23 cellular contexts compared by ENCODE assay signal in the genomic region with DNA sequence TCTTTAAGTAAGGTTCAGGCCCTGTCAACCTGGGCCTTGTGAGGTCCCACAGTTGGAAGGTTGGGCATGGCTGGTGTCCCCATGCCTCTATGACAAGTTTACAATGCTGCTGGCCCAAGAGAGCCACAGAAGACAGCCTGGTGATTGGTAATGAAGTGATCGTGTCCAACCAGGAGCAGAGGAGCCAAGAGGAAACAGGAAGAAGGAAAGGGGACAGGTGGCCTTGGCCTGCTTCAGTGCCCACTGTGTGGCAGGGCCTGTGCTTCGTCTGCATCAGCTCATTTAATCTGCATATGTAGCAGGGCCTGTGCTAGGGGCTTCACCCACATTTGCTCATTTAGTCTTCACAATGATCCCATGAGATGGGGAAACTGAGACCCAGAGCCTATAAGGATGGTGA. TPM values are rescaled to one million over a fixed set of nuclear protein-coding genes. Genes with fewer than 3 reads are reported as not detected.
A peak's percentile ranks its signal among the peaks of the same experiment; 100 is the strongest.
DNase-seq lines count a peak whose midpoint lies in the region; ATAC-seq, FAIRE-seq and TF ChIP-seq lines count a peak whose summit lies in the region.
"Had no signal": no experiment of that assay in that cellular context is flagged by ENCODE, and none has a peak within 500 bp of the region (broad histone marks: within the 10 kb centered on the region; RNA-seq: fewer than 3 reads in every experiment).

No MANE protein-coding gene starts in this region.

- H4K5ac ChIP-seq in H1 (ENCODE audit: insufficient read length, low read depth, low read length): no peak overlapping the region

- TF ChIP-seq CTCF in bronchial epithelial cell (IDR thresholded peaks at IDR 0.05; ENCODE audit: insufficient read depth, low read length, severe bottlenecking) (no peak), H1 (IDR thresholded peaks at IDR 0.05; ENCODE audit: control extremely low read depth in 1 of 3, insufficient read depth in 1 of 3, low read depth in 1 of 3, low read length in 3 of 3) (no peak), uterus (IDR thresholded peaks at IDR 0.05) (no peak)

- no peaks in the 10 kb centered on the region for H3K27me3 Mint-ChIP-seq in activated CD4-positive, alpha-beta memory T cell treated with anti-CD3 and anti-CD28 coated beads, Interleukin-2, amount 10 ng/mL, durations not matched to agents 7 days and 5 days
- H3K27me3 Mint-ChIP-seq: CD4-positive, CD25-positive, alpha-beta regulatory T cell had no signal

- no peaks in the 10 kb centered on the region for H3K9me3 Mint-ChIP-seq in activated CD4-positive, alpha-beta memory T cell treated with anti-CD3 and anti-CD28 coated beads, Interleukin-2, amount 10 ng/mL, durations not matched to agents 7 days and 5 days
- H3K9me3 Mint-ChIP-seq: CD8-positive, alpha-beta T cell had no signal

- H3K4me1 ChIP-seq in H1 (replicated peaks in 1 of 4; ENCODE audit: control insufficient read depth in 3 of 4, insufficient read depth in 4 of 4, low read length in 3 of 4) (no peaks in the 10 kb centered on the region), uterus (peaks cover 4 to 5% of the 10 kb centered on the region in 2 donors)
- H3K4me1 ChIP-seq: BLaER1, Caco-2 had no signal

- H3K27me3 ChIP-seq in bronchial epithelial cell (ENCODE audit: control insufficient read depth, insufficient read depth, low read length): no peaks in the 10 kb centered on the region
- H3K27me3 ChIP-seq in H1 (replicated peaks in 1 of 4; ENCODE audit: control insufficient read depth in 3 of 4, extremely low read depth in 1 of 4, insufficient read depth in 3 of 4, low read length in 3 of 4): no peaks in the 10 kb centered on the region; a peak in 1 of 7 replicates
- H3K27me3 ChIP-seq in uterus: no peaks in the 10 kb centered on the region
- H3K27me3 ChIP-seq: BLaER1 had no signal

- no peak overlapping the region for H3K27ac ChIP-seq in H1 (ENCODE audit: low read depth, low read length)
- H3K27ac ChIP-seq in uterus: peak overlapping the region; percentile 76 to 80
- H3K27ac ChIP-seq: 22Rv1, BLaER1, C4-2B had no signal

- no peak overlapping the region for H4K91ac ChIP-seq in H1 (replicated peaks; ENCODE audit: insufficient read length, low read length)

- no peak overlapping the region for H3K4me3 ChIP-seq in bronchial epithelial cell (ENCODE audit: low read depth, low read length)
- no peak overlapping the region for H3K4me3 ChIP-seq in H1 (ENCODE audit: extremely low read depth in 1 of 4, insufficient read depth in 2 of 4, low read depth in 3 of 4, low read length in 4 of 4)
- no peak overlapping the region for H3K4me3 ChIP-seq in uterus
- H3K4me3 ChIP-seq: BLaER1 had no signal

- H3K79me2 ChIP-seq in H1 (ENCODE audit: control insufficient read depth in 1 of 2, insufficient read depth in 2 of 2, low read length in 2 of 2): no peaks in the 10 kb centered on the region

- H2AK5ac ChIP-seq in H1 (ENCODE audit: low read depth, low read length): peak overlapping the region; percentile 17; the same call in 1 of the 2 replicates

- no peaks in the 10 kb centered on the region for H3K79me1 ChIP-seq in H1 (ENCODE audit: low read depth, low read length)

- TF ChIP-seq EP300 in H1 (IDR thresholded peaks at IDR 0.05; ENCODE audit: borderline replicate concordance in 1 of 2, low read depth in 2 of 2, low read length in 2 of 2): no peak

- CTCF ChIA-PET in H1 (lab: Charles Lee; ENCODE audit: partially characterized antibody): interaction anchor here (0.6 to 1.5 kb wide), 4 partner anchors 14 to 393 kb away, joined by 3 read pairs; no protein-coding TSS in a partner anchor
- CTCF ChIA-PET in activated CD4-positive, alpha-beta memory T cell treated with anti-CD3 and anti-CD28 coated beads, Interleukin-2, amount 10 ng/mL, durations not matched to agents 7 days and 5 days (lab: Charles Lee): no interaction called here

- no peaks in the 10 kb centered on the region for H3K36me3 ChIP-seq in bronchial epithelial cell (ENCODE audit: control insufficient read depth, insufficient read depth, low read length)
- H3K36me3 ChIP-seq in H1 (ENCODE audit: control insufficient read depth in 2 of 4, insufficient read depth in 4 of 4, low read length in 3 of 4): no peaks in the 10 kb centered on the region
- H3K36me3 ChIP-seq in uterus: no peaks in the 10 kb centered on the region
- H3K36me3 ChIP-seq: BLaER1 had no signal

- no peaks in the 10 kb centered on the region for H3K9me3 ChIP-seq in H1 (ENCODE audit: insufficient read depth in 2 of 2, low read depth in 1 of 2, low read length in 1 of 2)
- H3K9me3 ChIP-seq in uterus: no peaks in the 10 kb centered on the region
- H3K9me3 ChIP-seq: BLaER1, Caco-2 had no signal

- no peaks in the 10 kb centered on the region for H3K4me1 Mint-ChIP-seq in activated CD4-positive, alpha-beta memory T cell treated with anti-CD3 and anti-CD28 coated beads, Interleukin-2, amount 10 ng/mL, durations not matched to agents 7 days and 5 days
- H3K4me1 Mint-ChIP-seq: B cell; CD4-positive, CD25-positive, alpha-beta regulatory T cell had no signal

- H3K36me3 Mint-ChIP-seq in activated CD4-positive, alpha-beta memory T cell treated with anti-CD3 and anti-CD28 coated beads, Interleukin-2, amount 10 ng/mL, durations not matched to agents 7 days and 5 days (ENCODE audit: low read depth): no peaks in the 10 kb centered on the region
- H3K36me3 Mint-ChIP-seq: CD4-positive, CD25-positive, alpha-beta regulatory T cell; CD8-positive, alpha-beta T cell had no signal

- H3K23ac ChIP-seq in H1 (ENCODE audit: insufficient read length): no peak overlapping the region

- H2BK15ac ChIP-seq in H1 (ENCODE audit: low read length): no peak overlapping the region

- no peak overlapping the region for H3K27ac Mint-ChIP-seq in activated CD4-positive, alpha-beta memory T cell treated with anti-CD3 and anti-CD28 coated beads, Interleukin-2, amount 10 ng/mL, durations not matched to agents 7 days and 5 days
- H3K27ac Mint-ChIP-seq: B cell; CD4-positive, CD25-positive, alpha-beta regulatory T cell; CD8-positive, alpha-beta T cell had no signal

- H2BK120ac ChIP-seq in H1 (replicated peaks; ENCODE audit: low read depth, low read length): no peak overlapping the region

- no peak overlapping the region for H2BK5ac ChIP-seq in H1 (ENCODE audit: low read depth, low read length)

- no peak overlapping the region for H3K56ac ChIP-seq in H1 (replicated peaks; ENCODE audit: insufficient read length, low read depth, low read length)

- TF ChIP-seq POLR2A in H1 (IDR thresholded peaks at IDR 0.05; ENCODE audit: control extremely low read depth in 1 of 2, low read depth in 2 of 2, low read length in 2 of 2): no peak
- no peak for TF ChIP-seq POLR2A in uterus (IDR thresholded peaks at IDR 0.05)

- intact Hi-C loops in uterus (cut with DNase I; ENCODE audit: low total_unique reads): no loop called here

- H3K9ac ChIP-seq in H1 (replicated peaks in 1 of 4; ENCODE audit: extremely low read depth in 1 of 4, low read depth in 3 of 4, low read length in 3 of 4): no peak overlapping the region
- H3K9ac ChIP-seq: BLaER1 had no signal

- H2BK20ac ChIP-seq in H1 (ENCODE audit: low read length): no peak overlapping the region

- H2BK12ac ChIP-seq in H1 (ENCODE audit: low read depth, low read length): no peak overlapping the region

- POLR2A ChIA-PET in H1 (lab: Charles Lee; ENCODE audit: partially characterized antibody): no interaction called here
- POLR2A ChIA-PET in activated CD4-positive, alpha-beta memory T cell treated with anti-CD3 and anti-CD28 coated beads, Interleukin-2, amount 10 ng/mL, durations not matched to agents 7 days and 5 days (lab: Charles Lee): no interaction called here

- no peak overlapping the region for H3K4me3 Mint-ChIP-seq in activated CD4-positive, alpha-beta memory T cell treated with anti-CD3 and anti-CD28 coated beads, Interleukin-2, amount 10 ng/mL, durations not matched to agents 7 days and 5 days
- H3K4me3 Mint-ChIP-seq: B cell; CD4-positive, CD25-positive, alpha-beta regulatory T cell; CD8-positive, alpha-beta T cell had no signal

- no peaks in the 10 kb centered on the region for H4K20me1 ChIP-seq in H1 (replicated peaks in 1 of 2; ENCODE audit: control insufficient read depth in 1 of 2, insufficient read depth in 2 of 2, low read length in 2 of 2)

- H4K8ac ChIP-seq in H1 (ENCODE audit: extremely low read depth, insufficient read depth, low read length): no peak overlapping the region

- H2AFZ ChIP-seq in H1 (ENCODE audit: low read length): no peak overlapping the region

- TF ChIP-seq RAD21 in H1 (IDR thresholded peaks at IDR 0.05 in 1 of 2, conservative IDR thresholded peaks at IDR 0.05 in 1 of 2; ENCODE audit: low read depth in 2 of 2, low read length in 2 of 2): no peak

- 95% methylated on average over 2 of the region's 2 CpGs; no CpG with 5 or more reads in 1 of the 2 experiments for WGBS in H1 (ENCODE audit: extremely low coverage in 1 of 2, insufficient coverage in 1 of 2, insufficient read length in 1 of 2, insufficient replicate concordance in 2 of 2, low coverage in 1 of 2, low lambda C conversion rate in 2 of 2, missing lambda C conversion rate in 1 of 2), 2 experiments

- no peak overlapping the region for H3K14ac ChIP-seq in H1 (ENCODE audit: insufficient read length)

- ATAC-seq in HG02973 (IDR thresholded peaks at IDR 0.05; ENCODE audit: unreplicated experiment): no peak
- ATAC-seq: CD8-positive, alpha-beta T cell had no signal

- H3K18ac ChIP-seq in H1 (ENCODE audit: extremely low read depth, low read length): no peak overlapping the region

- no peak overlapping the region for H3K4me2 ChIP-seq in H1 (ENCODE audit: insufficient read depth in 1 of 2, low read depth in 2 of 2, low read length in 2 of 2)
- H3K4me2 ChIP-seq: BLaER1 had no signal

- DNase-seq in DMS53 (lab: John Stamatoyannopoulos, UW) (peak; percentile 26), DMS53 treated with DMSO at 0.1 percent for 48 hours (lab: John Stamatoyannopoulos, UW; ENCODE audit: unreplicated experiment) (no peak), bronchial epithelial cell (ENCODE audit: low read depth) (no peak), H1 (ENCODE audit: low read depth in 1 of 2, low spot score in 2 of 2) (no peak), uterus (no peak), mesenteric fat pad (ENCODE audit: low spot score) (no peak)
- DNase-seq in activated CD4-positive, alpha-beta memory T cell treated with anti-CD3 and anti-CD28 coated beads, Interleukin-2, amount 10 ng/mL, durations not matched to agents 7 days and 5 days: no peak
- DNase-seq: Caco-2; CD4-positive, CD25-positive, alpha-beta regulatory T cell; CD8-positive, alpha-beta T cell; DMS153; DMS79 treated with DMSO at 0.1 percent for 48 hours; GOT3; H7; HCEC 1CT had no signal

- no peak overlapping the region for H3K4ac ChIP-seq in H1 (replicated peaks; ENCODE audit: insufficient read length, low read depth, low read length)

- H3K23me2 ChIP-seq in H1 (ENCODE audit: low read depth, low read length): no peaks in the 10 kb centered on the region

- FAIRE-seq in bronchial epithelial cell (lab: Jason Lieb, UNC) (peak; percentile 28), H1 (lab: Jason Lieb, UNC) (no peak)
- FAIRE-seq: A204.1, G401.6, GM12892 had no signal

RNA-seq across cellular contexts. Expression of a gene that starts 42.1 kb away (rescaled TPM):
- total RNA-seq in bronchial epithelial cell: 2.1 and 2.8 TPM in 2 replicates
- 0.69 and 2.3 TPM in 2 replicates for total RNA-seq in H1 (2021; fragmentation: NEBNext Ultra II Directional; extraction: Animal tissue kit (Norgen Biotek cat#: 25700))
- 0.50 and 1.0 TPM in 2 replicates for polyA plus RNA-seq in H1 (2011; rRNA removed)
- polyA plus RNA-seq in H1 (2011; cell fraction: cytosol; rRNA removed): 0.87 TPM
- polyA plus RNA-seq in H1 (2011; cell fraction: nucleus; rRNA removed): 1.3 TPM
- 1.8 to 21.5 TPM (median 2.8 TPM) in 4 replicates for polyA plus RNA-seq in H1 (2012, experiment 1 of 2)
- polyA plus RNA-seq in H1 (2012, experiment 2 of 2): 2.6 TPM
- 1.7 TPM for polyA plus RNA-seq in H1 (2013, experiment 1 of 2)
- 2.3 TPM for polyA plus RNA-seq in H1 (2013, experiment 2 of 2)
- polyA minus RNA-seq in H1 (2011; rRNA and poly(A)+ RNA removed): 5.2 and 5.4 TPM in 2 replicates
- 2.5 TPM for polyA minus RNA-seq in H1 (2011; cell fraction: cytosol; rRNA and poly(A)+ RNA removed)
- 2.4 TPM for polyA minus RNA-seq in H1 (2011; cell fraction: nucleus; rRNA and poly(A)+ RNA removed)
- 1 to 10 TPM; 1.0 to 3.0 (median 2.0) TPM for total RNA-seq in uterus
- 2.0 TPM for total RNA-seq in mesenteric fat pad
- 1 to 10 TPM; 1.9 to 3.0 TPM for total RNA-seq in activated CD4-positive, alpha-beta memory T cell treated with anti-CD3 and anti-CD28 coated beads, Interleukin-2, amount 10 ng/mL, durations not matched to agents 7 days and 5 days
- total RNA-seq: CD4-positive, CD25-positive, alpha-beta regulatory T cell had no signal
